ENCODE assay signal across 1 cellular context in genomic region chr5:89711526-89711925, GRCh38.
TF ChIP-seq lines count a peak whose summit lies in the region.

No MANE protein-coding gene starts in this region.

TF ChIP-seq in WTC11, 78 proteins besides CTCF, POLR2A, EP300 and RAD21 (continued from another document):
- no peak for TF ChIP-seq PRRX2 (CRISPR knock-in tag; IDR thresholded peaks at IDR 0.05)
- no peak for TF ChIP-seq NR2C2 (CRISPR knock-in tag; IDR thresholded peaks at IDR 0.05)
- TF ChIP-seq, protein P1, sequence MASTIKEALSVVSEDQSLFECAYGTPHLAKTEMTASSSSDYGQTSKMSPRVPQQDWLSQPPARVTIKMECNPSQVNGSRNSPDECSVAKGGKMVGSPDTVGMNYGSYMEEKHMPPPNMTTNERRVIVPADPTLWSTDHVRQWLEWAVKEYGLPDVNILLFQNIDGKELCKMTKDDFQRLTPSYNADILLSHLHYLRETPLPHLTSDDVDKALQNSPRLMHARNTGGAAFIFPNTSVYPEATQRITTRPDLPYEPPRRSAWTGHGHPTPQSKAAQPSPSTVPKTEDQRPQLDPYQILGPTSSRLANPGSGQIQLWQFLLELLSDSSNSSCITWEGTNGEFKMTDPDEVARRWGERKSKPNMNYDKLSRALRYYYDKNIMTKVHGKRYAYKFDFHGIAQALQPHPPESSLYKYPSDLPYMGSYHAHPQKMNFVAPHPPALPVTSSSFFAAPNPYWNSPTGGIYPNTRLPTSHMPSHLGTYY (CRISPR knock-in tag; IDR thresholded peaks at IDR 0.05), result no peak
